In the genomic region with DNA sequence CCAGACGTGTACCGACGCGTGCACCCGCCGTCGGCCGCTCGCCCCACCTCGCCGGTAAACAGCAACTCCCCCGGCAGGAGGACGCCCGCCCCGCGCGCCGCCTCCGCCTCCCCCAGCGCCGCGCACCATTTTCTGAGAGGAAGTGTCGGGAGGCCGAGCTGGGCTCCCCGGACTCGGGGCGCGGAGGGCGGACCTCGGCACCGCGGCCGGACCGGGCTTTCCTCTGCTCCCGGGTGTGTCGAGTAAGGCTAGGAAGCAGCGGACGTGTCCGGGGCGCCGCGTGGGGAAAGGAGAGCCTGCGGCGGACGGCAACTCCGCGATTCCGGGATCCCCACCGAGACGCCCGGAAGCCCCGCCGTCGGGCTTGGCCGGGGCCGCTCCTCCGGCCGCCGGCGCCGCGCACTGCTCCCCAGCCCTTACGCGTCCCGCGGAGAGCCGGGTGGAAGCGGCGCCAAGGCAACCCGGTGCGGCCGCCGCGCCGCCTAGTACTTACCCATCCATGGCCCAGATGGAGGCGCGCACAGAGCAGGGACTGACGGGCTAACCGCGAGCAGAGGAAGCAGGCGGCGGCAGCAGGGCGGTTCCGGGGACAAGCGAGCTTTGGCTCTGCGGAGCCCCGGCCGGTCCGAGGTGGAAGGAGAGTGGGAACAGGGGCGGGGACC, we compare ENCODE assay signal across 1 cellular context.
TF ChIP-seq lines count a peak whose summit lies in the region.

Gene PTBP3, minus strand, starts transcription at position 643 of the 662 bp plus-strand sequence. CDS start 35,754 bp downstream, outside the sequence.

TF ChIP-seq in SK-N-SH, 30 proteins besides CTCF, POLR2A, EP300 and RAD21 (continued from another document):
- TF ChIP-seq, protein P1, sequence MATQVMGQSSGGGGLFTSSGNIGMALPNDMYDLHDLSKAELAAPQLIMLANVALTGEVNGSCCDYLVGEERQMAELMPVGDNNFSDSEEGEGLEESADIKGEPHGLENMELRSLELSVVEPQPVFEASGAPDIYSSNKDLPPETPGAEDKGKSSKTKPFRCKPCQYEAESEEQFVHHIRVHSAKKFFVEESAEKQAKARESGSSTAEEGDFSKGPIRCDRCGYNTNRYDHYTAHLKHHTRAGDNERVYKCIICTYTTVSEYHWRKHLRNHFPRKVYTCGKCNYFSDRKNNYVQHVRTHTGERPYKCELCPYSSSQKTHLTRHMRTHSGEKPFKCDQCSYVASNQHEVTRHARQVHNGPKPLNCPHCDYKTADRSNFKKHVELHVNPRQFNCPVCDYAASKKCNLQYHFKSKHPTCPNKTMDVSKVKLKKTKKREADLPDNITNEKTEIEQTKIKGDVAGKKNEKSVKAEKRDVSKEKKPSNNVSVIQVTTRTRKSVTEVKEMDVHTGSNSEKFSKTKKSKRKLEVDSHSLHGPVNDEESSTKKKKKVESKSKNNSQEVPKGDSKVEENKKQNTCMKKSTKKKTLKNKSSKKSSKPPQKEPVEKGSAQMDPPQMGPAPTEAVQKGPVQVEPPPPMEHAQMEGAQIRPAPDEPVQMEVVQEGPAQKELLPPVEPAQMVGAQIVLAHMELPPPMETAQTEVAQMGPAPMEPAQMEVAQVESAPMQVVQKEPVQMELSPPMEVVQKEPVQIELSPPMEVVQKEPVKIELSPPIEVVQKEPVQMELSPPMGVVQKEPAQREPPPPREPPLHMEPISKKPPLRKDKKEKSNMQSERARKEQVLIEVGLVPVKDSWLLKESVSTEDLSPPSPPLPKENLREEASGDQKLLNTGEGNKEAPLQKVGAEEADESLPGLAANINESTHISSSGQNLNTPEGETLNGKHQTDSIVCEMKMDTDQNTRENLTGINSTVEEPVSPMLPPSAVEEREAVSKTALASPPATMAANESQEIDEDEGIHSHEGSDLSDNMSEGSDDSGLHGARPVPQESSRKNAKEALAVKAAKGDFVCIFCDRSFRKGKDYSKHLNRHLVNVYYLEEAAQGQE (IDR thresholded peaks at IDR 0.05; ENCODE audit: low read depth, low read length) = no peak
- no peak for TF ChIP-seq TEAD4 (IDR thresholded peaks at IDR 0.05; ENCODE audit: borderline replicate concordance, insufficient read depth)
- peak; percentile 58; the same call in 1 of the 2 replicates for TF ChIP-seq POLR2AphosphoS5 (IDR thresholded peaks at IDR 0.05; ENCODE audit: low read depth, low read length)
- no peak for TF ChIP-seq GABPA (IDR thresholded peaks at IDR 0.05; ENCODE audit: low read depth)
- no peak for TF ChIP-seq RCOR1 (IDR thresholded peaks at IDR 0.05; ENCODE audit: low read length)
- TF ChIP-seq, protein P2, sequence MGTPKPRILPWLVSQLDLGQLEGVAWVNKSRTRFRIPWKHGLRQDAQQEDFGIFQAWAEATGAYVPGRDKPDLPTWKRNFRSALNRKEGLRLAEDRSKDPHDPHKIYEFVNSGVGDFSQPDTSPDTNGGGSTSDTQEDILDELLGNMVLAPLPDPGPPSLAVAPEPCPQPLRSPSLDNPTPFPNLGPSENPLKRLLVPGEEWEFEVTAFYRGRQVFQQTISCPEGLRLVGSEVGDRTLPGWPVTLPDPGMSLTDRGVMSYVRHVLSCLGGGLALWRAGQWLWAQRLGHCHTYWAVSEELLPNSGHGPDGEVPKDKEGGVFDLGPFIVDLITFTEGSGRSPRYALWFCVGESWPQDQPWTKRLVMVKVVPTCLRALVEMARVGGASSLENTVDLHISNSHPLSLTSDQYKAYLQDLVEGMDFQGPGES (IDR thresholded peaks at IDR 0.05; ENCODE audit: low read depth, low read length) = no peak
- no peak for TF ChIP-seq GATA2 (CRISPR knock-in tag; IDR thresholded peaks at IDR 0.05)
- TF ChIP-seq TCF12 (IDR thresholded peaks at IDR 0.05) = 0 out of 2 replicates have a peak, but pooled peaks have one; percentile 10
- TF ChIP-seq JUND (IDR thresholded peaks at IDR 0.05) = no peak
- TF ChIP-seq TAF1 (IDR thresholded peaks at IDR 0.05; ENCODE audit: borderline replicate concordance, low read depth, low read length) = peak; percentile 77
- TF ChIP-seq RFX5 (IDR thresholded peaks at IDR 0.05; ENCODE audit: low read length) = no peak
- TF ChIP-seq FOSL2 (IDR thresholded peaks at IDR 0.05; ENCODE audit: borderline replicate concordance, low read depth) = no peak
- no peak for TF ChIP-seq FOXM1 (IDR thresholded peaks at IDR 0.05; ENCODE audit: low read depth)
- TF ChIP-seq MXI1 (IDR thresholded peaks at IDR 0.05; ENCODE audit: low read depth, low read length) = no peak; the same call in none of the 2 replicates
- TF ChIP-seq SMC3 (IDR thresholded peaks at IDR 0.05; ENCODE audit: low read depth, low read length) = no peak
- no peak for TF ChIP-seq ZBTB33 (IDR thresholded peaks at IDR 0.05; ENCODE audit: borderline replicate concordance, low read depth)
- TF ChIP-seq, protein P3, sequence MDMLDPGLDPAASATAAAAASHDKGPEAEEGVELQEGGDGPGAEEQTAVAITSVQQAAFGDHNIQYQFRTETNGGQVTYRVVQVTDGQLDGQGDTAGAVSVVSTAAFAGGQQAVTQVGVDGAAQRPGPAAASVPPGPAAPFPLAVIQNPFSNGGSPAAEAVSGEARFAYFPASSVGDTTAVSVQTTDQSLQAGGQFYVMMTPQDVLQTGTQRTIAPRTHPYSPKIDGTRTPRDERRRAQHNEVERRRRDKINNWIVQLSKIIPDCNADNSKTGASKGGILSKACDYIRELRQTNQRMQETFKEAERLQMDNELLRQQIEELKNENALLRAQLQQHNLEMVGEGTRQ (IDR thresholded peaks at IDR 0.05; ENCODE audit: borderline replicate concordance, low read depth, low read length) = no peak
- no peak for TF ChIP-seq SIN3A (IDR thresholded peaks at IDR 0.05; ENCODE audit: borderline replicate concordance, low read depth, low read length)
- TF ChIP-seq NRF1 (IDR thresholded peaks at IDR 0.05; ENCODE audit: low read depth, low read length) = no peak
- TF ChIP-seq CHD2 (IDR thresholded peaks at IDR 0.05; ENCODE audit: low read length, partially characterized antibody) = no peak
